In genomic region chr18:23970161-23971153, GRCh38 we compare ENCODE assay signal across 11 cellular contexts. TPM values are rescaled to one million over a fixed set of nuclear protein-coding genes. Genes with fewer than 3 reads are reported as not detected.
A peak's percentile ranks its signal among the peaks of the same experiment; 100 is the strongest.
DNase-seq lines count a peak whose midpoint lies in the region; ATAC-seq, FAIRE-seq and TF ChIP-seq lines count a peak whose summit lies in the region.
"Had no signal": no experiment of that assay in that cellular context is flagged by ENCODE, and none has a peak within 500 bp of the region (broad histone marks: within the 10 kb centered on the region; RNA-seq: fewer than 3 reads in every experiment).

No MANE protein-coding gene starts in this region.

- peak; percentile 29 for TF ChIP-seq CTCF in DND-41 (IDR thresholded peaks at IDR 0.05; ENCODE audit: borderline replicate concordance, extremely low read depth, low read length, poor library complexity, severe bottlenecking)
- TF ChIP-seq CTCF in OCI-LY3 (IDR thresholded peaks at IDR 0.05; ENCODE audit: low read depth, low read length), result no peak
- no peak for TF ChIP-seq CTCF in HepG2 (CRISPR knock-in tag; IDR thresholded peaks at IDR 0.05)
- no peak for TF ChIP-seq CTCF in stomach (IDR thresholded peaks at IDR 0.05)

- no peaks in the 10 kb centered on the region for H3K36me3 Mint-ChIP-seq in activated T-helper 1 cell treated with anti-CD3 and anti-CD28 coated beads, Interleukin-12 subunit alpha, Interleukin-12 subunit beta, Interleukin-2, Interleukin-4 antibody, amounts not matched to agents 30 ng/mL and 10 ng/mL and 1 ng/mL, durations not matched to agents 14 hours and 24 hours and 36 hours (ENCODE audit: low read depth)
- peaks cover 13% of the 10 kb centered on the region for H3K36me3 Mint-ChIP-seq in natural killer cell treated with Interleukin-12 subunit alpha and Interleukin-12 subunit beta and Interleukin-15 and Interleukin-18, amount 100 ng/mL, for 72 hours

- no peak overlapping the region for H3K18ac ChIP-seq in mesendoderm (ENCODE audit: low read length)

- no peak overlapping the region for H3K4ac ChIP-seq in mesendoderm (ENCODE audit: low read depth, low read length)

- no peaks in the 10 kb centered on the region for H4K20me1 ChIP-seq in DND-41 (ENCODE audit: insufficient read depth, low read length)
- no peaks in the 10 kb centered on the region for H4K20me1 ChIP-seq in OCI-LY3 (ENCODE audit: insufficient read depth, low read length)
- H4K20me1 ChIP-seq in HepG2 (ENCODE audit: insufficient read depth, low read length), result no peaks in the 10 kb centered on the region

- H2AK5ac ChIP-seq in mesendoderm (ENCODE audit: low read length), result no peak overlapping the region

- H3K4me3 ChIP-seq in DND-41 (ENCODE audit: low read depth in 1 of 2, low read length in 2 of 2), result 0 out of 4 replicates have a peak overlapping the region, but pooled peaks of 1 of the 2 experiments have one; percentile 7
- no peak overlapping the region for H3K4me3 ChIP-seq in OCI-LY3 (ENCODE audit: low read length)
- H3K4me3 ChIP-seq in HepG2 (replicated peaks in 1 of 3; ENCODE audit: insufficient read depth in 1 of 3, low read depth in 2 of 3, low read length in 3 of 3), result no peak overlapping the region
- no peak overlapping the region for H3K4me3 ChIP-seq in mesendoderm (ENCODE audit: low read length)
- no peak overlapping the region for H3K4me3 ChIP-seq in stomach

- in situ Hi-C loops in HepG2 (cut with HindIII; ENCODE audit: extremely low pct_ligation_motif_present, low pct_unique_long_range_greater_than_20kb), result no loop called here

- 52% methylated on average over 7 of the region's 7 CpGs for WGBS in HepG2 (ENCODE audit: low lambda C conversion rate)
- no CpG with 5 or more reads among the region's 7 CpGs for WGBS in mesendoderm (ENCODE audit: extremely low coverage, insufficient coverage, low lambda C conversion rate)
- 68 to 76% (median 71%) methylated on average over 7 of the region's 7 CpGs for WGBS in stomach, 5 donors

- peak; percentile 64 for ATAC-seq in DND-41 (ENCODE audit: insufficient read depth, low read depth)
- ATAC-seq in natural killer cell treated with Interleukin-12 subunit alpha and Interleukin-12 subunit beta and Interleukin-15 and Interleukin-18, amount 100 ng/mL, for 72 hours, result no peak
- no peak for ATAC-seq in HepG2
- ATAC-seq: Panc1 had no signal

- H3K23ac ChIP-seq in mesendoderm (ENCODE audit: low read length), result no peak overlapping the region

- POLR2A ChIA-PET in HepG2 (lab: Yijun Ruan, JAX), result no interaction called here

- no peaks in the 10 kb centered on the region for H3K9me3 Mint-ChIP-seq in activated T-helper 1 cell treated with anti-CD3 and anti-CD28 coated beads, Interleukin-12 subunit alpha, Interleukin-12 subunit beta, Interleukin-2, Interleukin-4 antibody, amounts not matched to agents 30 ng/mL and 10 ng/mL and 1 ng/mL, durations not matched to agents 14 hours and 24 hours and 36 hours
- no peaks in the 10 kb centered on the region for H3K9me3 Mint-ChIP-seq in natural killer cell treated with Interleukin-12 subunit alpha and Interleukin-12 subunit beta and Interleukin-15 and Interleukin-18, amount 100 ng/mL, for 72 hours

- no peak overlapping the region for H2BK15ac ChIP-seq in mesendoderm (replicated peaks; ENCODE audit: low read depth)

- H3K4me1 Mint-ChIP-seq in activated T-helper 1 cell treated with anti-CD3 and anti-CD28 coated beads, Interleukin-12 subunit alpha, Interleukin-12 subunit beta, Interleukin-2, Interleukin-4 antibody, amounts not matched to agents 30 ng/mL and 10 ng/mL and 1 ng/mL, durations not matched to agents 14 hours and 24 hours and 36 hours (ENCODE audit: low read depth), result peaks cover 56% of the 10 kb centered on the region
- peaks cover 42 to 49% of the 10 kb centered on the region in 2 donors for H3K4me1 Mint-ChIP-seq in natural killer cell treated with Interleukin-12 subunit alpha and Interleukin-12 subunit beta and Interleukin-15 and Interleukin-18, amount 100 ng/mL, for 72 hours (ENCODE audit: low read depth in 2 of 2)
- H3K4me1 Mint-ChIP-seq: nephron had no signal

- CTCF ChIA-PET in HepG2 (lab: Yijun Ruan, JAX; ENCODE audit: low intra/inter-chr PET ratio, low total read pairs), result no interaction called here

- no peaks in the 10 kb centered on the region for H3K27me3 ChIP-seq in DND-41 (ENCODE audit: insufficient read depth, low read length, poor library complexity)
- no peaks in the 10 kb centered on the region for H3K27me3 ChIP-seq in OCI-LY3 (ENCODE audit: low read depth, low read length)
- H3K27me3 ChIP-seq in HepG2 (ENCODE audit: control insufficient read depth in 1 of 2, insufficient read depth in 2 of 2, low read length in 2 of 2), result no peaks in the 10 kb centered on the region; a peak in 3 of 5 replicates
- no peaks in the 10 kb centered on the region for H3K27me3 ChIP-seq in mesendoderm (ENCODE audit: insufficient read depth, low read length, poor library complexity)
- no peaks in the 10 kb centered on the region for H3K27me3 ChIP-seq in stomach

- no peak overlapping the region for H3K56ac ChIP-seq in mesendoderm (ENCODE audit: low read length)

- FAIRE-seq in HepG2 (lab: Jason Lieb, UNC), result no peak
- FAIRE-seq: frontal cortex had no signal

- no TSS peak for BruUV-seq in HepG2 (replicated peaks; lab: Mats Ljungman, UMichigan)

- H2AFZ ChIP-seq in DND-41 (ENCODE audit: low read depth, low read length) (peak overlapping the region; percentile 17; the same call in 1 of the 2 replicates), OCI-LY3 (ENCODE audit: low read depth, low read length) (peak overlapping the region; percentile 51; the same call in 1 of the 2 replicates), HepG2 (ENCODE audit: low read length) (no peak overlapping the region)

- H3K27ac Mint-ChIP-seq in activated T-helper 1 cell treated with anti-CD3 and anti-CD28 coated beads, Interleukin-12 subunit alpha, Interleukin-12 subunit beta, Interleukin-2, Interleukin-4 antibody, amounts not matched to agents 30 ng/mL and 10 ng/mL and 1 ng/mL, durations not matched to agents 14 hours and 24 hours and 36 hours, result peak overlapping the region; percentile 15
- peak overlapping the region in 1 of 2 donors; percentile 18 for H3K27ac Mint-ChIP-seq in natural killer cell treated with Interleukin-12 subunit alpha and Interleukin-12 subunit beta and Interleukin-15 and Interleukin-18, amount 100 ng/mL, for 72 hours
- H3K27ac Mint-ChIP-seq: nephron had no signal

- peaks cover 65% of the 10 kb centered on the region for H3K4me1 ChIP-seq in DND-41 (ENCODE audit: insufficient read depth, low read length)
- peaks cover 31% of the 10 kb centered on the region for H3K4me1 ChIP-seq in OCI-LY3 (ENCODE audit: low read length)
- H3K4me1 ChIP-seq in HepG2 (ENCODE audit: insufficient read depth, low read length), result no peaks in the 10 kb centered on the region
- no peaks in the 10 kb centered on the region for H3K4me1 ChIP-seq in mesendoderm (ENCODE audit: control insufficient read depth, low read depth, low read length)
- peaks cover 18 to 25% (median 20%) of the 10 kb centered on the region in 4 donors for H3K4me1 ChIP-seq in stomach

- no peak overlapping the region for H4K8ac ChIP-seq in mesendoderm (ENCODE audit: low read depth, low read length)

- no peak overlapping the region for H4K5ac ChIP-seq in mesendoderm (ENCODE audit: low read length)

- H3K27me3 Mint-ChIP-seq in activated T-helper 1 cell treated with anti-CD3 and anti-CD28 coated beads, Interleukin-12 subunit alpha, Interleukin-12 subunit beta, Interleukin-2, Interleukin-4 antibody, amounts not matched to agents 30 ng/mL and 10 ng/mL and 1 ng/mL, durations not matched to agents 14 hours and 24 hours and 36 hours (ENCODE audit: insufficient read depth), result peaks cover 5% of the 10 kb centered on the region
- H3K27me3 Mint-ChIP-seq in natural killer cell treated with Interleukin-12 subunit alpha and Interleukin-12 subunit beta and Interleukin-15 and Interleukin-18, amount 100 ng/mL, for 72 hours, result peaks cover 6 to 18% of the 10 kb centered on the region in 2 donors

- H3K27ac ChIP-seq in DND-41 (ENCODE audit: low read length), result peak overlapping the region; percentile 94
- H3K27ac ChIP-seq in OCI-LY3 (ENCODE audit: low read length), result no peak overlapping the region
- H3K27ac ChIP-seq in HepG2 (ENCODE audit: extremely low read length, insufficient read depth, low read length), result no peak overlapping the region
- no peak overlapping the region for H3K27ac ChIP-seq in mesendoderm (ENCODE audit: low read depth, low read length)
- H3K27ac ChIP-seq in stomach, result peak overlapping the region in 2 of 5 donors; percentile 42 to 61

- H2BK120ac ChIP-seq in mesendoderm (ENCODE audit: low read depth, low read length), result no peak overlapping the region

- H3K79me1 ChIP-seq in mesendoderm (ENCODE audit: low read length), result no peaks in the 10 kb centered on the region

- TF ChIP-seq POLR2A in HepG2 (IDR thresholded peaks at IDR 0.05; ENCODE audit: insufficient read depth in 1 of 2, low read depth in 2 of 2, low read length in 2 of 2) (no peak), stomach (IDR thresholded peaks at IDR 0.05) (no peak)

- DNase-seq in DND-41 (peak; percentile 87), RPMI8226 (no peak), HepG2 (ENCODE audit: low spot score) (no peak), mesendoderm (no peak), stomach (no peak)
- DNase-seq in activated T-helper 1 cell treated with anti-CD3 and anti-CD28 coated beads, Interleukin-12 subunit alpha, Interleukin-12 subunit beta, Interleukin-2, Interleukin-4 antibody, amounts not matched to agents 30 ng/mL and 10 ng/mL and 1 ng/mL, durations not matched to agents 14 hours and 24 hours and 36 hours (ENCODE audit: low spot score), result no peak
- DNase-seq in natural killer cell treated with Interleukin-12 subunit alpha and Interleukin-12 subunit beta and Interleukin-15 and Interleukin-18, amount 100 ng/mL, for 72 hours (ENCODE audit: low spot score), result no peak

- H3K9me3 ChIP-seq in DND-41 (ENCODE audit: insufficient read depth, low read length, severe bottlenecking), result no peaks in the 10 kb centered on the region
- no peaks in the 10 kb centered on the region for H3K9me3 ChIP-seq in OCI-LY3 (ENCODE audit: insufficient read depth, low read length)
- no peaks in the 10 kb centered on the region for H3K9me3 ChIP-seq in HepG2 (ENCODE audit: low read length)
- no peaks in the 10 kb centered on the region for H3K9me3 ChIP-seq in stomach

- TF ChIP-seq RAD21 in HepG2 (CRISPR knock-in tag; IDR thresholded peaks at IDR 0.05), result no peak

- H3K4me3 Mint-ChIP-seq in activated T-helper 1 cell treated with anti-CD3 and anti-CD28 coated beads, Interleukin-12 subunit alpha, Interleukin-12 subunit beta, Interleukin-2, Interleukin-4 antibody, amounts not matched to agents 30 ng/mL and 10 ng/mL and 1 ng/mL, durations not matched to agents 14 hours and 24 hours and 36 hours, result no peak overlapping the region
- peak overlapping the region; percentile 38 for H3K4me3 Mint-ChIP-seq in natural killer cell treated with Interleukin-12 subunit alpha and Interleukin-12 subunit beta and Interleukin-15 and Interleukin-18, amount 100 ng/mL, for 72 hours
- H3K4me3 Mint-ChIP-seq: nephron had no signal

- H3K36me3 ChIP-seq in DND-41 (ENCODE audit: insufficient read depth, low read length), result no peaks in the 10 kb centered on the region
- H3K36me3 ChIP-seq in OCI-LY3 (replicated peaks; ENCODE audit: low read depth, low read length), result no peaks in the 10 kb centered on the region
- no peaks in the 10 kb centered on the region for H3K36me3 ChIP-seq in HepG2 (replicated peaks in 1 of 2; ENCODE audit: control insufficient read depth in 1 of 2, insufficient read depth in 2 of 2, low read length in 2 of 2)
- no peaks in the 10 kb centered on the region for H3K36me3 ChIP-seq in mesendoderm (ENCODE audit: control insufficient read depth, insufficient read depth, low read length)
- no peaks in the 10 kb centered on the region for H3K36me3 ChIP-seq in stomach

- intact Hi-C loops in activated T-helper 1 cell treated with anti-CD3 and anti-CD28 coated beads, Interleukin-12 subunit alpha, Interleukin-12 subunit beta, Interleukin-2, Interleukin-4 antibody, amounts not matched to agents 30 ng/mL and 10 ng/mL and 1 ng/mL, durations not matched to agents 14 hours and 24 hours and 36 hours (cut with micrococcal nuclease), result no loop called here
- intact Hi-C loops in HepG2 (cut with micrococcal nuclease; ENCODE audit: unreplicated experiment) (no loop called here), stomach (cut with DNase I; ENCODE audit: low total_unique reads) (no loop called here)

- H3K9ac ChIP-seq in DND-41 (ENCODE audit: low read depth, low read length), result peak overlapping the region; percentile 45
- H3K9ac ChIP-seq in OCI-LY3 (ENCODE audit: low read length), result no peak overlapping the region
- no peak overlapping the region for H3K9ac ChIP-seq in HepG2 (ENCODE audit: insufficient read depth, low read depth, low read length)
- H3K9ac ChIP-seq in mesendoderm (ENCODE audit: low read length), result no peak overlapping the region

- H3K4me2 ChIP-seq in DND-41 (ENCODE audit: insufficient read depth, low read length) (peak overlapping the region; percentile 27), OCI-LY3 (ENCODE audit: low read length) (peak overlapping the region; percentile 31), HepG2 (ENCODE audit: low read depth, low read length) (no peak overlapping the region), mesendoderm (ENCODE audit: low read length) (no peak overlapping the region)

- H3K79me2 ChIP-seq in DND-41 (ENCODE audit: insufficient read depth, low read length) (no peaks in the 10 kb centered on the region), OCI-LY3 (ENCODE audit: low read length) (no peaks in the 10 kb centered on the region), HepG2 (ENCODE audit: insufficient read depth, low read length) (no peaks in the 10 kb centered on the region), mesendoderm (ENCODE audit: control insufficient read depth, insufficient read depth, low read length) (no peaks in the 10 kb centered on the region)

- no peak overlapping the region for H2BK5ac ChIP-seq in mesendoderm (ENCODE audit: low read length)

- TF ChIP-seq EP300 in HepG2 (IDR thresholded peaks at IDR 0.05; ENCODE audit: low read depth in 2 of 2, low read length in 2 of 2) (no peak), HepG2 (CRISPR knock-in tag; IDR thresholded peaks at IDR 0.05; ENCODE audit: borderline replicate concordance) (no peak), stomach (IDR thresholded peaks at IDR 0.05) (no peak)

RNA-seq across cellular contexts. Expression of gene TTC39C, which starts 44.1 kb away (rescaled TPM):
- 28.8 and 31.8 TPM in 2 replicates for total RNA-seq in activated T-helper 1 cell treated with anti-CD3 and anti-CD28 coated beads, Interleukin-12 subunit alpha, Interleukin-12 subunit beta, Interleukin-2, Interleukin-4 antibody, amounts not matched to agents 30 ng/mL and 10 ng/mL and 1 ng/mL, durations not matched to agents 14 hours and 24 hours and 36 hours
- 10 to 100 TPM; 54.8 to 69.7 TPM for total RNA-seq in natural killer cell treated with Interleukin-12 subunit alpha and Interleukin-12 subunit beta and Interleukin-15 and Interleukin-18, amount 100 ng/mL, for 72 hours
- 25.9 and 28.1 TPM in 2 replicates for total RNA-seq in HepG2 (2016; rRNA removed; fragmentation: Illumina TruSeq; extraction: Trizol)
- total RNA-seq in HepG2 (2016; cell fraction: cytosol; rRNA removed; fragmentation: Illumina TruSeq; extraction: Trizol; ENCODE audit: low read depth), result 52.8 and 57.1 TPM in 2 replicates
- total RNA-seq in HepG2 (2016; cell fraction: insoluble cytoplasmic fraction; rRNA removed; fragmentation: Illumina TruSeq; extraction: Trizol), result 23.2 and 24.1 TPM in 2 replicates
- total RNA-seq in HepG2 (2016; cell fraction: membrane; rRNA removed; fragmentation: Illumina TruSeq; extraction: Trizol), result 53.3 and 53.4 TPM in 2 replicates
- 21.2 and 27.7 TPM in 2 replicates for total RNA-seq in HepG2 (2016; cell fraction: nucleus; rRNA removed; fragmentation: Illumina TruSeq; extraction: Trizol)
- polyA plus RNA-seq in HepG2 (2011; rRNA removed), result 14.9 and 19.1 TPM in 2 replicates
- polyA plus RNA-seq in HepG2 (2011; cell fraction: cytosol; rRNA removed), result 8.9 and 10.8 TPM in 2 replicates
- 17.1 and 18.8 TPM in 2 replicates for polyA plus RNA-seq in HepG2 (2011; cell fraction: nucleus; rRNA removed)
- polyA plus RNA-seq in HepG2 (2012), result 9.2 and 12.3 TPM in 2 replicates
- polyA plus RNA-seq in HepG2 (2016; cell fraction: cytosol; fragmentation: Illumina TruSeq; extraction: Trizol; ENCODE audit: low read depth), result 50.0 and 57.9 TPM in 2 replicates
- 23.4 and 24.5 TPM in 2 replicates for polyA plus RNA-seq in HepG2 (2016; cell fraction: insoluble cytoplasmic fraction; fragmentation: Illumina TruSeq; extraction: Trizol; ENCODE audit: low read depth)
- polyA plus RNA-seq in HepG2 (2016; cell fraction: membrane; fragmentation: Illumina TruSeq; extraction: Trizol; ENCODE audit: low read depth), result 47.4 and 56.0 TPM in 2 replicates
- polyA plus RNA-seq in HepG2 (2016; cell fraction: nucleus; fragmentation: Illumina TruSeq; extraction: Trizol; ENCODE audit: insufficient read depth, low read depth), result 25.5 and 26.3 TPM in 2 replicates
- polyA minus RNA-seq in HepG2 (2011; rRNA and poly(A)+ RNA removed; ENCODE audit: low replicate concordance), result 10.1 and 38.1 TPM in 2 replicates
- 14.6 and 16.9 TPM in 2 replicates for polyA minus RNA-seq in HepG2 (2011; cell fraction: cytosol; rRNA and poly(A)+ RNA removed)
- polyA minus RNA-seq in HepG2 (2011; cell fraction: nucleus; rRNA and poly(A)+ RNA removed), result 31.3 and 32.3 TPM in 2 replicates
- polyA plus RNA-seq in mesendoderm (2013, experiment 1 of 2), result 22.6 TPM
- 24.1 TPM for polyA plus RNA-seq in mesendoderm (2013, experiment 2 of 2)
- total RNA-seq in stomach, result 10 to 100 TPM in 4 of 5 donors, 1 to 10 TPM in 1; 1.8 to 42.0 (median 29.0) TPM
- polyA plus RNA-seq in stomach, result 10 to 100 TPM; 10.8 to 19.3 (median 12.7) TPM

Comparison
In these comparisons a context has a peak if more than half of its experiments do, and no peak if none do; other contexts are left out.
1. H3K4me2 ChIP-seq: peak in DND-41 (single experiment) and OCI-LY3 (single experiment); none in HepG2 (single experiment) and mesendoderm (single experiment).